In the genomic region with DNA sequence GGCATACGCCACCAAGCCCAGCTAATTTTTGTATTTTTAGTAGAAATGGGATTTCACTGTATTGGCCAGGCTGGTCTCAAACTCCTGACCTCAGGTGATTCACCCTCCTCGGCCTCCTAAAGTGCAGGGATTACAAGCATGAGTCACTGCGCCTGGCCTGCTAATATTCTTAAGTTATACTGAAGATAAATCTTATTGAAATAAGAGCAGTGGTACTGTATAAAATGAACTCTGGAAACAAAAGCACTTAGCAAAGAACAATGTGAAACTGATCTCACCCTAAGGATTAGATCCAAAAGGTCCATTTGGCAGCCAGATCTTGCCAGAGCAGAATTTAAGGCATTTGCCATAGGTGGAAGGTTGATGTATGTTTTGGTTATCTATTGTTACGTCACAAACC, we compare ENCODE assay signal across 29 cellular contexts. TPM values are rescaled to one million over a fixed set of nuclear protein-coding genes. Genes with fewer than 3 reads are reported as not detected.
A peak's percentile ranks its signal among the peaks of the same experiment; 100 is the strongest.
DNase-seq lines count a peak whose midpoint lies in the region; ATAC-seq and TF ChIP-seq lines count a peak whose summit lies in the region.
"Had no signal": no experiment of that assay in that cellular context is flagged by ENCODE, and none has a peak within 500 bp of the region (broad histone marks: within the 10 kb centered on the region; RNA-seq: fewer than 3 reads in every experiment).

No MANE protein-coding gene starts in this region.

- no peak overlapping the region for H3K4me3 ChIP-seq in foreskin fibroblast (ENCODE audit: low read depth in 1 of 2, low read length in 2 of 2)
- H3K4me3 ChIP-seq: dorsolateral prefrontal cortex, left lung, skin epidermis, thyroid gland had no signal

- DNase-seq in A172 (ENCODE audit: low spot score), result peak; percentile 68
- DNase-seq in HT1080 (ENCODE audit: low read depth), result peak; percentile 74
- DNase-seq in amniotic epithelial cell (ENCODE audit: low read depth), result peak; percentile 78
- peak; percentile 36 to 51 for DNase-seq in foreskin fibroblast
- DNase-seq in NCI-H146 (lab: John Stamatoyannopoulos, UW), result no peak
- DNase-seq: 8988T; activated B cell treated with CpG ODN at 0.5 μM for 24 hours; activated naive CD4-positive, alpha-beta T cell treated with anti-CD3 and anti-CD28 coated beads, Interleukin-2, amount 50 U/mL, for 16 hours; AML-193; anterior cingulate cortex; CD4-positive, alpha-beta T cell; cerebellar nuclear complex; dorsolateral prefrontal cortex; Karpas-422; left lung; naive B cell; NCI-H1048; NCI-H1694 treated with DMSO at 0.1 percent for 48 hours; NCI-H2171 treated with DMSO at 0.1 percent for 48 hours; NCI-H526; NK-92 treated with Interleukin-12 subunit alpha and Interleukin-12 subunit beta, amount 100 ng/mL, for 24 hours; SHP77 treated with DMSO at 0.1 percent for 48 hours; stimulated activated naive CD8-positive, alpha-beta T cell treated with anti-CD3 and anti-CD28 coated beads, Interleukin-15, amount 100 ng/mL, for 72 hours; SW 1271; thyroid gland had no signal

- no peak for TF ChIP-seq CTCF in foreskin fibroblast (IDR thresholded peaks at IDR 0.05; ENCODE audit: low read depth, low read length)

- ATAC-seq in HG03097 (IDR thresholded peaks at IDR 0.05; ENCODE audit: low FRiP score, unreplicated experiment) (no peak), GM18868 (IDR thresholded peaks at IDR 0.05; ENCODE audit: unreplicated experiment) (no peak), HG03135 (IDR thresholded peaks at IDR 0.05; ENCODE audit: unreplicated experiment) (no peak)
- ATAC-seq: left lung; stimulated activated naive CD8-positive, alpha-beta T cell treated with anti-CD3 and anti-CD28 coated beads, Interleukin-15, amount 100 ng/mL, for 72 hours had no signal

RNA-seq across cellular contexts. Expression of a gene that starts 27.1 kb away (rescaled TPM):
- total RNA-seq in A172 (2014; rRNA removed; shearing (Covaris generic)), result 48.4 and 54.9 TPM in 2 replicates
- total RNA-seq in HT1080 (2014; rRNA removed; shearing (Covaris generic)), result 34.9 and 40.3 TPM in 2 replicates
- polyA plus RNA-seq in HT1080 (2015; cell fraction: cytosol; rRNA removed), result 14.3 and 18.7 TPM in 2 replicates
- 6.4 and 8.3 TPM in 2 replicates for polyA plus RNA-seq in HT1080 (2015; cell fraction: nucleus; rRNA removed)
